Comparison of ENCODE assay signal across 1 cellular context in genomic region chr11:47394322-47395224, GRCh38.
TF ChIP-seq lines count a peak whose summit lies in the region.

No MANE protein-coding gene starts in this region.

TF ChIP-seq in K562, 482 proteins besides CTCF, POLR2A, EP300 and RAD21 (continues in another document):
- TF ChIP-seq FOXJ2 (tag; IDR thresholded peaks at IDR 0.05) (no peak), ZNF12 (CRISPR knock-in tag; IDR thresholded peaks at IDR 0.05) (no peak), PHF20 (IDR thresholded peaks at IDR 0.05; ENCODE audit: partially characterized antibody) (peak; percentile 4), ZNF668 (CRISPR knock-in tag; IDR thresholded peaks at IDR 0.05) (no peak), NFIX (CRISPR knock-in tag; IDR thresholded peaks at IDR 0.05; ENCODE audit: low read depth) (no peak), KAT2B (IDR thresholded peaks at IDR 0.05; ENCODE audit: low read depth, low read length) (no peak), CHD2 (IDR thresholded peaks at IDR 0.05; ENCODE audit: low read depth, low read length) (no peak), SMARCB1 (IDR thresholded peaks at IDR 0.05; ENCODE audit: insufficient read length, low read depth) (no peak), TCF7 (IDR thresholded peaks at IDR 0.05; ENCODE audit: borderline replicate concordance) (no peak), HNRNPH1 (optimal IDR thresholded peaks at IDR 0.05; ENCODE audit: low read depth, low read length) (no peak), RNF219 (CRISPR knock-in tag; IDR thresholded peaks at IDR 0.05) (no peak), SOX6 (IDR thresholded peaks at IDR 0.05) (no peak), ZNF280B (CRISPR knock-in tag; IDR thresholded peaks at IDR 0.05) (no peak), NBN (IDR thresholded peaks at IDR 0.05; ENCODE audit: low read depth) (no peak), NCOA6 (IDR thresholded peaks at IDR 0.05) (no peak), ZNF407 (IDR thresholded peaks at IDR 0.05; ENCODE audit: low read depth) (no peak), SIX5 (IDR thresholded peaks at IDR 0.05; ENCODE audit: borderline replicate concordance in 1 of 2, insufficient read depth in 1 of 2, low read depth in 1 of 2, low read length in 2 of 2) (no peak), ZNF324 (CRISPR knock-in tag; IDR thresholded peaks at IDR 0.05) (no peak), MTA3 (IDR thresholded peaks at IDR 0.05; ENCODE audit: borderline replicate concordance) (peak; percentile 45; the same call in 1 of the 2 replicates), POLR2H (tag; IDR thresholded peaks at IDR 0.05; ENCODE audit: low read depth) (no peak), ZNF707 (CRISPR knock-in tag; conservative IDR thresholded peaks at IDR 0.05) (no peak), ZNF232 (CRISPR knock-in tag; IDR thresholded peaks at IDR 0.05) (no peak), MCM7 (IDR thresholded peaks at IDR 0.05) (no peak), MBD2 (IDR thresholded peaks at IDR 0.05; ENCODE audit: borderline replicate concordance, low read depth) (peak; percentile 51; the same call in 1 of the 2 replicates), KDM5B (IDR thresholded peaks at IDR 0.05; ENCODE audit: insufficient replicate concordance, low read depth, low read length) (no peak), ZNF584 (CRISPR knock-in tag; IDR thresholded peaks at IDR 0.05; ENCODE audit: low read depth) (peak; percentile 76; the same call in 1 of the 2 replicates), BRCA1 (IDR thresholded peaks at IDR 0.05) (no peak), BRCA1 (CRISPR knock-in tag; IDR thresholded peaks at IDR 0.05) (no peak), SMARCE1 (IDR thresholded peaks at IDR 0.05) (peak; percentile 50; the same call in 1 of the 2 replicates), ZNF766 (CRISPR knock-in tag; conservative IDR thresholded peaks at IDR 0.05) (peak; percentile 64; the same call in 1 of the 2 replicates), FIP1L1 (IDR thresholded peaks at IDR 0.05; ENCODE audit: low read depth, low read length, poor library complexity, severe bottlenecking) (peak; percentile 23), ZNF217 (CRISPR knock-in tag; IDR thresholded peaks at IDR 0.05) (no peak), OTX1 (CRISPR knock-in tag; IDR thresholded peaks at IDR 0.05) (no peak), ZNF830 (CRISPR knock-in tag; IDR thresholded peaks at IDR 0.05) (no peak), JUN (IDR thresholded peaks at IDR 0.05; ENCODE audit: borderline replicate concordance, low read depth, low read length) (no peak), JUN (CRISPR knock-in tag; IDR thresholded peaks at IDR 0.05; ENCODE audit: borderline replicate concordance) (no peak; the same call in 1 of the 2 replicates), ZNF444 (CRISPR knock-in tag; IDR thresholded peaks at IDR 0.05) (peak; percentile 9; the same call in 1 of the 2 replicates), ZNF134 (CRISPR knock-in tag; conservative IDR thresholded peaks at IDR 0.05) (no peak), ZFPM2 (CRISPR knock-in tag; IDR thresholded peaks at IDR 0.05) (no peak), TCF3 (CRISPR knock-in tag; IDR thresholded peaks at IDR 0.05) (peak; percentile 32; the same call in 1 of the 2 replicates), ZBTB17 (CRISPR knock-in tag; IDR thresholded peaks at IDR 0.05) (peak; percentile 73; the same call in 1 of the 2 replicates), TEAD4 (IDR thresholded peaks at IDR 0.05; ENCODE audit: low read length) (no peak), TEAD4 (CRISPR knock-in tag; IDR thresholded peaks at IDR 0.05; ENCODE audit: borderline replicate concordance) (no peak), CEBPB (tag; IDR thresholded peaks at IDR 0.05) (peak; percentile 94), PHF8 (IDR thresholded peaks at IDR 0.05; ENCODE audit: borderline replicate concordance, low read length) (peak; percentile 48; the same call in 1 of the 2 replicates), RAD51 (IDR thresholded peaks at IDR 0.05; ENCODE audit: borderline replicate concordance, low read depth) (no peak)
- TF ChIP-seq, protein P1, sequence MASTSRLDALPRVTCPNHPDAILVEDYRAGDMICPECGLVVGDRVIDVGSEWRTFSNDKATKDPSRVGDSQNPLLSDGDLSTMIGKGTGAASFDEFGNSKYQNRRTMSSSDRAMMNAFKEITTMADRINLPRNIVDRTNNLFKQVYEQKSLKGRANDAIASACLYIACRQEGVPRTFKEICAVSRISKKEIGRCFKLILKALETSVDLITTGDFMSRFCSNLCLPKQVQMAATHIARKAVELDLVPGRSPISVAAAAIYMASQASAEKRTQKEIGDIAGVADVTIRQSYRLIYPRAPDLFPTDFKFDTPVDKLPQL (IDR thresholded peaks at IDR 0.05; ENCODE audit: extremely low read depth, insufficient read length) = no peak
- TF ChIP-seq, protein P2, sequence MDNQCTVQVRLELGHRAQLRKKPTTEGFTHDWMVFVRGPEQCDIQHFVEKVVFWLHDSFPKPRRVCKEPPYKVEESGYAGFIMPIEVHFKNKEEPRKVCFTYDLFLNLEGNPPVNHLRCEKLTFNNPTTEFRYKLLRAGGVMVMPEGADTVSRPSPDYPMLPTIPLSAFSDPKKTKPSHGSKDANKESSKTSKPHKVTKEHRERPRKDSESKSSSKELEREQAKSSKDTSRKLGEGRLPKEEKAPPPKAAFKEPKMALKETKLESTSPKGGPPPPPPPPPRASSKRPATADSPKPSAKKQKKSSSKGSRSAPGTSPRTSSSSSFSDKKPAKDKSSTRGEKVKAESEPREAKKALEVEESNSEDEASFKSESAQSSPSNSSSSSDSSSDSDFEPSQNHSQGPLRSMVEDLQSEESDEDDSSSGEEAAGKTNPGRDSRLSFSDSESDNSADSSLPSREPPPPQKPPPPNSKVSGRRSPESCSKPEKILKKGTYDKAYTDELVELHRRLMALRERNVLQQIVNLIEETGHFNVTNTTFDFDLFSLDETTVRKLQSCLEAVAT (IDR thresholded peaks at IDR 0.05) = 0 out of 4 replicates have a peak, but pooled peaks of 1 of the 2 experiments have one; percentile 45
- TF ChIP-seq, protein P3, sequence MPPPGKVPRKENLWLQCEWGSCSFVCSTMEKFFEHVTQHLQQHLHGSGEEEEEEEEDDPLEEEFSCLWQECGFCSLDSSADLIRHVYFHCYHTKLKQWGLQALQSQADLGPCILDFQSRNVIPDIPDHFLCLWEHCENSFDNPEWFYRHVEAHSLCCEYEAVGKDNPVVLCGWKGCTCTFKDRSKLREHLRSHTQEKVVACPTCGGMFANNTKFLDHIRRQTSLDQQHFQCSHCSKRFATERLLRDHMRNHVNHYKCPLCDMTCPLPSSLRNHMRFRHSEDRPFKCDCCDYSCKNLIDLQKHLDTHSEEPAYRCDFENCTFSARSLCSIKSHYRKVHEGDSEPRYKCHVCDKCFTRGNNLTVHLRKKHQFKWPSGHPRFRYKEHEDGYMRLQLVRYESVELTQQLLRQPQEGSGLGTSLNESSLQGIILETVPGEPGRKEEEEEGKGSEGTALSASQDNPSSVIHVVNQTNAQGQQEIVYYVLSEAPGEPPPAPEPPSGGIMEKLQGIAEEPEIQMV (tag; conservative IDR thresholded peaks at IDR 0.05; ENCODE audit: low read depth) = no peak
- TF ChIP-seq, protein P4, sequence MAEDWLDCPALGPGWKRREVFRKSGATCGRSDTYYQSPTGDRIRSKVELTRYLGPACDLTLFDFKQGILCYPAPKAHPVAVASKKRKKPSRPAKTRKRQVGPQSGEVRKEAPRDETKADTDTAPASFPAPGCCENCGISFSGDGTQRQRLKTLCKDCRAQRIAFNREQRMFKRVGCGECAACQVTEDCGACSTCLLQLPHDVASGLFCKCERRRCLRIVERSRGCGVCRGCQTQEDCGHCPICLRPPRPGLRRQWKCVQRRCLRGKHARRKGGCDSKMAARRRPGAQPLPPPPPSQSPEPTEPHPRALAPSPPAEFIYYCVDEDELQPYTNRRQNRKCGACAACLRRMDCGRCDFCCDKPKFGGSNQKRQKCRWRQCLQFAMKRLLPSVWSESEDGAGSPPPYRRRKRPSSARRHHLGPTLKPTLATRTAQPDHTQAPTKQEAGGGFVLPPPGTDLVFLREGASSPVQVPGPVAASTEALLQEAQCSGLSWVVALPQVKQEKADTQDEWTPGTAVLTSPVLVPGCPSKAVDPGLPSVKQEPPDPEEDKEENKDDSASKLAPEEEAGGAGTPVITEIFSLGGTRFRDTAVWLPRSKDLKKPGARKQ (CRISPR knock-in tag; IDR thresholded peaks at IDR 0.05) = 0 out of 2 replicates have a peak, but pooled peaks have one; percentile 7
- TF ChIP-seq, protein P5, sequence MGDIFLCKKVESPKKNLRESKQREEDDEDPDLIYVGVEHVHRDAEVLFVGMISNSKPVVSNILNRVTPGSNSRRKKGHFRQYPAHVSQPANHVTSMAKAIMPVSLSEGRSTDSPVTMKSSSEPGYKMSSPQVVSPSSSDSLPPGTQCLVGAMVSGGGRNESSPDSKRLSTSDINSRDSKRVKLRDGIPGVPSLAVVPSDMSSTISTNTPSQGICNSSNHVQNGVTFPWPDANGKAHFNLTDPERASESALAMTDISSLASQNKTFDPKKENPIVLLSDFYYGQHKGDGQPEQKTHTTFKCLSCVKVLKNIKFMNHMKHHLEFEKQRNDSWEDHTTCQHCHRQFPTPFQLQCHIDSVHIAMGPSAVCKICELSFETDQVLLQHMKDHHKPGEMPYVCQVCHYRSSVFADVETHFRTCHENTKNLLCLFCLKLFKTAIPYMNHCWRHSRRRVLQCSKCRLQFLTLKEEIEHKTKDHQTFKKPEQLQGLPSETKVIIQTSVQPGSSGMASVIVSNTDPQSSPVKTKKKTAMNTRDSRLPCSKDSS (IDR thresholded peaks at IDR 0.05; ENCODE audit: low read depth, partially characterized antibody) = no peak
